ENCODE assay signal across 10 cellular contexts in genomic region chr4:182145360-182145905, GRCh38.
DNase-seq lines count a peak whose midpoint lies in the region; ATAC-seq lines count a peak whose summit lies in the region.
"Had no signal": no experiment of that assay in that cellular context is flagged by ENCODE, and none has a peak within 500 bp of the region (broad histone marks: within the 10 kb centered on the region; RNA-seq: fewer than 3 reads in every experiment).

No MANE protein-coding gene starts in this region.

- H3K79me1 ChIP-seq in mesendoderm (ENCODE audit: low read length) = peaks cover 2% of the 10 kb centered on the region

- peak overlapping the region; percentile 98 for H3K27ac ChIP-seq in mesendoderm (ENCODE audit: low read depth, low read length)
- H3K27ac ChIP-seq: transverse colon had no signal

- DNase-seq in ACHN = peak; percentile 35
- peak; percentile 13 for DNase-seq in H4 (ENCODE audit: low spot score)
- no peak for DNase-seq in activated naive CD8-positive, alpha-beta T cell treated with anti-CD3 and anti-CD28 coated beads, Interleukin-2, amount 50 U/mL, for 24 hours
- peak; percentile 77 for DNase-seq in mesendoderm
- DNase-seq in KG1 (lab: John Stamatoyannopoulos, UW) = no peak
- no peak for DNase-seq in NCI-H82 treated with DMSO at 0.1 percent for 48 hours (lab: John Stamatoyannopoulos, UW; ENCODE audit: unreplicated experiment)
- no peak for DNase-seq in UCSD-AML1 (lab: John Stamatoyannopoulos, UW; ENCODE audit: unreplicated experiment)
- DNase-seq: activated CD8-positive, alpha-beta memory T cell treated with anti-CD3 and anti-CD28 coated beads for 24 hours; transverse colon had no signal

- no peak overlapping the region for H2AK5ac ChIP-seq in mesendoderm (ENCODE audit: low read length)

- H4K5ac ChIP-seq in mesendoderm (ENCODE audit: low read length) = no peak overlapping the region

- H3K4me1 Mint-ChIP-seq in activated naive CD8-positive, alpha-beta T cell treated with anti-CD3 and anti-CD28 coated beads, Interleukin-2, amount 50 U/mL, for 24 hours = peaks cover 18% of the 10 kb centered on the region

- in situ Hi-C loops in ACHN (cut with HindIII; ENCODE audit: low pct_ligation_motif_present, low pct_unique_long_range_greater_than_20kb, low sequenced_read_pairs) = no loop called here

- peak overlapping the region; percentile 63 for H3K4me3 Mint-ChIP-seq in activated naive CD8-positive, alpha-beta T cell treated with anti-CD3 and anti-CD28 coated beads, Interleukin-2, amount 50 U/mL, for 24 hours

- peaks cover 12% of the 10 kb centered on the region for H3K79me2 ChIP-seq in mesendoderm (ENCODE audit: control insufficient read depth, insufficient read depth, low read length)

- no peaks in the 10 kb centered on the region for H3K36me3 ChIP-seq in mesendoderm (ENCODE audit: control insufficient read depth, insufficient read depth, low read length)
- H3K36me3 ChIP-seq: transverse colon had no signal

- no peak overlapping the region for H3K23ac ChIP-seq in mesendoderm (ENCODE audit: low read length)

- no peak overlapping the region for H2BK15ac ChIP-seq in mesendoderm (replicated peaks; ENCODE audit: low read depth)

- WGBS in mesendoderm (ENCODE audit: extremely low coverage, insufficient coverage, low lambda C conversion rate) = no CpG with 5 or more reads among the region's 11 CpGs

- H3K36me3 Mint-ChIP-seq in activated naive CD8-positive, alpha-beta T cell treated with anti-CD3 and anti-CD28 coated beads, Interleukin-2, amount 50 U/mL, for 24 hours (ENCODE audit: low read depth) = no peaks in the 10 kb centered on the region

- ATAC-seq in activated naive CD8-positive, alpha-beta T cell treated with anti-CD3 and anti-CD28 coated beads, Interleukin-2, amount 50 U/mL, for 24 hours = no peak
- ATAC-seq in GM18909 (IDR thresholded peaks at IDR 0.05; ENCODE audit: poor library complexity, unreplicated experiment) = no peak

- peak overlapping the region; percentile 66 for H3K4me3 ChIP-seq in mesendoderm (ENCODE audit: low read length)

- peak overlapping the region; percentile 90 for H3K56ac ChIP-seq in mesendoderm (ENCODE audit: low read length)

- peak overlapping the region; percentile 96 for H3K4ac ChIP-seq in mesendoderm (ENCODE audit: low read depth, low read length)

- H2BK5ac ChIP-seq in mesendoderm (ENCODE audit: low read length) = peak overlapping the region; percentile 47

- H3K9me3 Mint-ChIP-seq in activated naive CD8-positive, alpha-beta T cell treated with anti-CD3 and anti-CD28 coated beads, Interleukin-2, amount 50 U/mL, for 24 hours = no peaks in the 10 kb centered on the region

- peak overlapping the region; percentile 85 for H3K9ac ChIP-seq in mesendoderm (ENCODE audit: low read length)

- no peaks in the 10 kb centered on the region for H3K27me3 ChIP-seq in mesendoderm (ENCODE audit: insufficient read depth, low read length, poor library complexity)

- peaks cover 6% of the 10 kb centered on the region for H3K4me1 ChIP-seq in mesendoderm (ENCODE audit: control insufficient read depth, low read depth, low read length)

- peak overlapping the region; percentile 99 for H2BK120ac ChIP-seq in mesendoderm (ENCODE audit: low read depth, low read length)

- H3K27ac Mint-ChIP-seq in activated naive CD8-positive, alpha-beta T cell treated with anti-CD3 and anti-CD28 coated beads, Interleukin-2, amount 50 U/mL, for 24 hours = no peak overlapping the region

- peaks cover 63% of the 10 kb centered on the region for H3K27me3 Mint-ChIP-seq in activated naive CD8-positive, alpha-beta T cell treated with anti-CD3 and anti-CD28 coated beads, Interleukin-2, amount 50 U/mL, for 24 hours

- peak overlapping the region; percentile 74 for H3K4me2 ChIP-seq in mesendoderm (ENCODE audit: low read length)

- peak overlapping the region; percentile 95 for H4K8ac ChIP-seq in mesendoderm (ENCODE audit: low read depth, low read length)

- H3K18ac ChIP-seq in mesendoderm (ENCODE audit: low read length) = peak overlapping the region; percentile 96

Comparison
In these comparisons a context has a peak if more than half of its experiments do, and no peak if none do; other contexts are left out.
1. DNase-seq: peak in ACHN (single experiment), H4 (single experiment) and mesendoderm (single experiment); none in activated naive CD8-positive, alpha-beta T cell treated with anti-CD3 and anti-CD28 coated beads, Interleukin-2, amount 50 U/mL, for 24 hours (single experiment), KG1 (single experiment), NCI-H82 treated with DMSO at 0.1 percent for 48 hours (single experiment) and UCSD-AML1 (single experiment).